In genomic region chr21:14711287-14711686, GRCh38 we compare ENCODE assay signal across 26 cellular contexts.
DNase-seq lines count a peak whose midpoint lies in the region; ATAC-seq, FAIRE-seq and TF ChIP-seq lines count a peak whose summit lies in the region.
"Had no signal": no experiment of that assay in that cellular context is flagged by ENCODE, and none has a peak within 500 bp of the region (broad histone marks: within the 10 kb centered on the region; RNA-seq: fewer than 3 reads in every experiment).

No MANE protein-coding gene starts in this region.

- H3K27ac Mint-ChIP-seq in astrocyte (ENCODE audit: unreplicated experiment) = peak overlapping the region; percentile 54
- H3K27ac Mint-ChIP-seq: CD4-positive, alpha-beta T cell had no signal

- H3K27ac ChIP-seq in astrocyte (ENCODE audit: low read depth, low read length) = no peak overlapping the region
- no peak overlapping the region for H3K27ac ChIP-seq in WERI-Rb-1
- H3K27ac ChIP-seq: BLaER1 treated with 17β-estradiol and CSF1 and Interleukin-3, amounts not matched to agents 10 nM and 100 nM; Peyer's patch had no signal

- no peaks in the 10 kb centered on the region for H3K27me3 Mint-ChIP-seq in astrocyte (ENCODE audit: low read depth, unreplicated experiment)
- H3K27me3 Mint-ChIP-seq: CD4-positive, alpha-beta T cell had no signal

- TF ChIP-seq CTCF in astrocyte (IDR thresholded peaks at IDR 0.05; ENCODE audit: insufficient read depth, low read depth, low read length) (no peak), choroid plexus epithelial cell (conservative IDR thresholded peaks at IDR 0.05; ENCODE audit: low read depth, low read length) (no peak), fibroblast of pulmonary artery (IDR thresholded peaks at IDR 0.05; ENCODE audit: low read length, missing control alignments) (no peak), WERI-Rb-1 (IDR thresholded peaks at IDR 0.05; ENCODE audit: low read depth, low read length) (no peak)

- H3K4me2 ChIP-seq in astrocyte (ENCODE audit: low read length) = no peak overlapping the region
- H3K4me2 ChIP-seq: BLaER1 treated with 17β-estradiol and CSF1 and Interleukin-3, amounts not matched to agents 10 nM and 100 nM had no signal

- no peaks in the 10 kb centered on the region for H4K20me1 ChIP-seq in astrocyte (ENCODE audit: insufficient read depth, low read length)
- H4K20me1 ChIP-seq: BLaER1 treated with 17β-estradiol and CSF1 and Interleukin-3, amounts not matched to agents 10 nM and 100 nM had no signal

- no peak overlapping the region for H2AFZ ChIP-seq in astrocyte (ENCODE audit: low read depth, low read length)

- no peaks in the 10 kb centered on the region for H3K4me1 ChIP-seq in astrocyte (ENCODE audit: insufficient read depth, low read length)
- H3K4me1 ChIP-seq: BLaER1 treated with 17β-estradiol and CSF1 and Interleukin-3, amounts not matched to agents 10 nM and 100 nM; Peyer's patch had no signal

- H3K4me3 Mint-ChIP-seq in astrocyte (ENCODE audit: unreplicated experiment) = no peak overlapping the region
- H3K4me3 Mint-ChIP-seq: CD4-positive, alpha-beta T cell had no signal

- H3K9me3 ChIP-seq in astrocyte (ENCODE audit: insufficient read depth, low read depth, low read length) (no peaks in the 10 kb centered on the region), WERI-Rb-1 (ENCODE audit: severe bottlenecking) (peaks cover 4% of the 10 kb centered on the region)
- H3K9me3 ChIP-seq: Peyer's patch had no signal

- H3K27me3 ChIP-seq in astrocyte (ENCODE audit: insufficient read depth, low read length) (no peaks in the 10 kb centered on the region), WERI-Rb-1 (ENCODE audit: insufficient read depth, low read depth, severe bottlenecking) (no peaks in the 10 kb centered on the region)
- H3K27me3 ChIP-seq: BLaER1 treated with 17β-estradiol and CSF1 and Interleukin-3, amounts not matched to agents 10 nM and 100 nM; Peyer's patch had no signal

- no peaks in the 10 kb centered on the region for H3K36me3 Mint-ChIP-seq in astrocyte (ENCODE audit: low read depth, unreplicated experiment)

- no peaks in the 10 kb centered on the region for H3K79me2 ChIP-seq in astrocyte (ENCODE audit: insufficient read depth, low read length)

- peaks cover 4% of the 10 kb centered on the region for H3K9me3 Mint-ChIP-seq in astrocyte (ENCODE audit: unreplicated experiment)

- H3K4me1 Mint-ChIP-seq in astrocyte (ENCODE audit: low read depth, unreplicated experiment) = peaks cover 21% of the 10 kb centered on the region

- no peak for FAIRE-seq in astrocyte (lab: Jason Lieb, UNC)
- FAIRE-seq: A204.1, GM12892, GM19239, H54 had no signal

- no peaks in the 10 kb centered on the region for H3K36me3 ChIP-seq in astrocyte (ENCODE audit: insufficient read depth, low read length)
- no peaks in the 10 kb centered on the region for H3K36me3 ChIP-seq in WERI-Rb-1
- H3K36me3 ChIP-seq: BLaER1 treated with 17β-estradiol and CSF1 and Interleukin-3, amounts not matched to agents 10 nM and 100 nM; Peyer's patch had no signal

- H3K4me3 ChIP-seq in astrocyte (ENCODE audit: insufficient read depth, low read depth, low read length) (no peak overlapping the region), choroid plexus epithelial cell (ENCODE audit: low read depth, low read length) (no peak overlapping the region), fibroblast of pulmonary artery (replicated peaks; ENCODE audit: low read depth, low read length) (no peak overlapping the region), WERI-Rb-1 (ENCODE audit: low read depth, low read length) (no peak overlapping the region)
- H3K4me3 ChIP-seq: BLaER1 treated with 17β-estradiol and CSF1 and Interleukin-3, amounts not matched to agents 10 nM and 100 nM; Peyer's patch had no signal

- no peak overlapping the region for H3K9ac ChIP-seq in astrocyte (ENCODE audit: low read length)
- H3K9ac ChIP-seq: BLaER1 treated with 17β-estradiol and CSF1 and Interleukin-3, amounts not matched to agents 10 nM and 100 nM had no signal

- DNase-seq in astrocyte (ENCODE audit: low read depth) (no peak), choroid plexus epithelial cell (ENCODE audit: low read depth) (peak; percentile 51), fibroblast of pulmonary artery (ENCODE audit: low read depth) (peak; percentile 41), pulmonary artery endothelial cell (ENCODE audit: low read depth, low spot score) (peak; percentile 35), WERI-Rb-1 (no peak), NCI-H2171 (lab: John Stamatoyannopoulos, UW) (no peak)
- DNase-seq: AML-193; CD4-positive, alpha-beta T cell; COR-L47; DMS79; GF-D8; NCI-H1092; NCI-H1417 treated with DMSO at 0.1 percent for 48 hours; NCI-H1694 treated with DMSO at 0.1 percent for 48 hours; NCI-H2081; NCI-H510A; NCI-H69; Peyer's patch; SHP77 treated with DMSO at 0.1 percent for 48 hours had no signal

- no peak for ATAC-seq in HG03457 (IDR thresholded peaks at IDR 0.05; ENCODE audit: unreplicated experiment)
- no peak for ATAC-seq in HG03378 (IDR thresholded peaks at IDR 0.05; ENCODE audit: unreplicated experiment)

Comparison
In these comparisons a context has a peak if more than half of its experiments do, and no peak if none do; other contexts are left out.
1. DNase-seq: peak in choroid plexus epithelial cell (single experiment), fibroblast of pulmonary artery (single experiment) and pulmonary artery endothelial cell (single experiment); none in astrocyte (single experiment), WERI-Rb-1 (single experiment) and NCI-H2171 (single experiment).